In the genomic region with DNA sequence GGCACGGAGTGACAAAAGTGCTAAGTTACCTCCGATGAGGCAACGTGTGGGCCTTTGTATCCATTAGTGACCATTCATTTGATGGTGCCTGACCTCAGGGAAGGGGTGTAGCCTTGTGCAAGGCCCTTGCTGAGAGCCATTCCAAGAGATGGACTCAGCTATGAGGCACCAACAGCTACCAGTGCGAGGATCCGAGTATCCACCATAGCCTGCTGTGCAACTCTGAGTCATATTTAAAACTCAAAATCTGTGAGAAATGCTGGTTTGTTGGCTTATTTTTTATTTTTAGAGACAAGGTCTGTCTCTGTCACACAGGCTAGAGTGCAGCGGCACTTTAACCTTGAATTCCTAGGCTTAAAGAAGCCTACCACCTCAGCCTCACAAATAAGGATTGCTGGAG, we compare ENCODE assay signal across 2 cellular contexts.
TF ChIP-seq lines count a peak whose summit lies in the region.

No MANE protein-coding gene starts in this region.

TF ChIP-seq in IMR-90, 13 proteins besides CTCF, POLR2A, EP300 and RAD21:
- TF ChIP-seq MAFK (IDR thresholded peaks at IDR 0.05; ENCODE audit: low read depth, low read length), result no peak
- no peak for TF ChIP-seq RFX5 (IDR thresholded peaks at IDR 0.05; ENCODE audit: low read depth, low read length)
- TF ChIP-seq, protein P1, sequence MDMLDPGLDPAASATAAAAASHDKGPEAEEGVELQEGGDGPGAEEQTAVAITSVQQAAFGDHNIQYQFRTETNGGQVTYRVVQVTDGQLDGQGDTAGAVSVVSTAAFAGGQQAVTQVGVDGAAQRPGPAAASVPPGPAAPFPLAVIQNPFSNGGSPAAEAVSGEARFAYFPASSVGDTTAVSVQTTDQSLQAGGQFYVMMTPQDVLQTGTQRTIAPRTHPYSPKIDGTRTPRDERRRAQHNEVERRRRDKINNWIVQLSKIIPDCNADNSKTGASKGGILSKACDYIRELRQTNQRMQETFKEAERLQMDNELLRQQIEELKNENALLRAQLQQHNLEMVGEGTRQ (IDR thresholded peaks at IDR 0.05; ENCODE audit: low read depth, low read length), result no peak
- TF ChIP-seq SMC3 (IDR thresholded peaks at IDR 0.05; ENCODE audit: low read depth, low read length), result no peak
- TF ChIP-seq FOS (IDR thresholded peaks at IDR 0.05; ENCODE audit: low read depth, low read length), result no peak
- 0 out of 2 replicates have a peak, but pooled peaks have one; percentile 3 for TF ChIP-seq CEBPB (IDR thresholded peaks at IDR 0.05; ENCODE audit: low read depth, low read length)
- TF ChIP-seq, protein P2, sequence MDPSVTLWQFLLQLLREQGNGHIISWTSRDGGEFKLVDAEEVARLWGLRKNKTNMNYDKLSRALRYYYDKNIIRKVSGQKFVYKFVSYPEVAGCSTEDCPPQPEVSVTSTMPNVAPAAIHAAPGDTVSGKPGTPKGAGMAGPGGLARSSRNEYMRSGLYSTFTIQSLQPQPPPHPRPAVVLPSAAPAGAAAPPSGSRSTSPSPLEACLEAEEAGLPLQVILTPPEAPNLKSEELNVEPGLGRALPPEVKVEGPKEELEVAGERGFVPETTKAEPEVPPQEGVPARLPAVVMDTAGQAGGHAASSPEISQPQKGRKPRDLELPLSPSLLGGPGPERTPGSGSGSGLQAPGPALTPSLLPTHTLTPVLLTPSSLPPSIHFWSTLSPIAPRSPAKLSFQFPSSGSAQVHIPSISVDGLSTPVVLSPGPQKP (IDR thresholded peaks at IDR 0.05; ENCODE audit: borderline replicate concordance, low read depth, low read length), result no peak
- TF ChIP-seq RCOR1 (IDR thresholded peaks at IDR 0.05; ENCODE audit: insufficient replicate concordance, low read length), result no peak

TF ChIP-seq in K562, 482 proteins besides CTCF, POLR2A, EP300 and RAD21:
- TF ChIP-seq JUND (IDR thresholded peaks at IDR 0.05; ENCODE audit: borderline replicate concordance, low read depth, low read length) (no peak), JUND (tag; IDR thresholded peaks at IDR 0.05; ENCODE audit: borderline replicate concordance, low read depth, low read length) (no peak), XRCC5 (IDR thresholded peaks at IDR 0.05; ENCODE audit: low read depth, low read length) (no peak), STAG1 (CRISPR knock-in tag; IDR thresholded peaks at IDR 0.05; ENCODE audit: borderline replicate concordance) (no peak)
- TF ChIP-seq, protein P3, sequence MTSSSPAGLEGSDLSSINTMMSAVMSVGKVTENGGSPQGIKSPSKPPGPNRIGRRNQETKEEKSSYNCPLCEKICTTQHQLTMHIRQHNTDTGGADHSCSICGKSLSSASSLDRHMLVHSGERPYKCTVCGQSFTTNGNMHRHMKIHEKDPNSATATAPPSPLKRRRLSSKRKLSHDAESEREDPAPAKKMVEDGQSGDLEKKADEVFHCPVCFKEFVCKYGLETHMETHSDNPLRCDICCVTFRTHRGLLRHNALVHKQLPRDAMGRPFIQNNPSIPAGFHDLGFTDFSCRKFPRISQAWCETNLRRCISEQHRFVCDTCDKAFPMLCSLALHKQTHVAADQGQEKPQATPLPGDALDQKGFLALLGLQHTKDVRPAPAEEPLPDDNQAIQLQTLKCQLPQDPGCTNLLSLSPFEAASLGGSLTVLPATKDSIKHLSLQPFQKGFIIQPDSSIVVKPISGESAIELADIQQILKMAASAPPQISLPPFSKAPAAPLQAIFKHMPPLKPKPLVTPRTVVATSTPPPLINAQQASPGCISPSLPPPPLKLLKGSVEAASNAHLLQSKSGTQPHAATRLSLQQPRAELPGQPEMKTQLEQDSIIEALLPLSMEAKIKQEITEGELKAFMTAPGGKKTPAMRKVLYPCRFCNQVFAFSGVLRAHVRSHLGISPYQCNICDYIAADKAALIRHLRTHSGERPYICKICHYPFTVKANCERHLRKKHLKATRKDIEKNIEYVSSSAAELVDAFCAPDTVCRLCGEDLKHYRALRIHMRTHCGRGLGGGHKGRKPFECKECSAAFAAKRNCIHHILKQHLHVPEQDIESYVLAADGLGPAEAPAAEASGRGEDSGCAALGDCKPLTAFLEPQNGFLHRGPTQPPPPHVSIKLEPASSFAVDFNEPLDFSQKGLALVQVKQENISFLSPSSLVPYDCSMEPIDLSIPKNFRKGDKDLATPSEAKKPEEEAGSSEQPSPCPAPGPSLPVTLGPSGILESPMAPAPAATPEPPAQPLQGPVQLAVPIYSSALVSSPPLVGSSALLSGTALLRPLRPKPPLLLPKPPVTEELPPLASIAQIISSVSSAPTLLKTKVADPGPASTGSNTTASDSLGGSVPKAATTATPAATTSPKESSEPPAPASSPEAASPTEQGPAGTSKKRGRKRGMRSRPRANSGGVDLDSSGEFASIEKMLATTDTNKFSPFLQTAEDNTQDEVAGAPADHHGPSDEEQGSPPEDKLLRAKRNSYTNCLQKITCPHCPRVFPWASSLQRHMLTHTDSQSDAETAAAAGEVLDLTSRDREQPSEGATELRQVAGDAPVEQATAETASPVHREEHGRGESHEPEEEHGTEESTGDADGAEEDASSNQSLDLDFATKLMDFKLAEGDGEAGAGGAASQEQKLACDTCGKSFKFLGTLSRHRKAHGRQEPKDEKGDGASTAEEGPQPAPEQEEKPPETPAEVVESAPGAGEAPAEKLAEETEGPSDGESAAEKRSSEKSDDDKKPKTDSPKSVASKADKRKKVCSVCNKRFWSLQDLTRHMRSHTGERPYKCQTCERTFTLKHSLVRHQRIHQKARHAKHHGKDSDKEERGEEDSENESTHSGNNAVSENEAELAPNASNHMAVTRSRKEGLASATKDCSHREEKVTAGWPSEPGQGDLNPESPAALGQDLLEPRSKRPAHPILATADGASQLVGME (CRISPR knock-in tag; IDR thresholded peaks at IDR 0.05), result no peak
- TF ChIP-seq, protein P4, sequence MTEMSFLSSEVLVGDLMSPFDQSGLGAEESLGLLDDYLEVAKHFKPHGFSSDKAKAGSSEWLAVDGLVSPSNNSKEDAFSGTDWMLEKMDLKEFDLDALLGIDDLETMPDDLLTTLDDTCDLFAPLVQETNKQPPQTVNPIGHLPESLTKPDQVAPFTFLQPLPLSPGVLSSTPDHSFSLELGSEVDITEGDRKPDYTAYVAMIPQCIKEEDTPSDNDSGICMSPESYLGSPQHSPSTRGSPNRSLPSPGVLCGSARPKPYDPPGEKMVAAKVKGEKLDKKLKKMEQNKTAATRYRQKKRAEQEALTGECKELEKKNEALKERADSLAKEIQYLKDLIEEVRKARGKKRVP (CRISPR knock-in tag; IDR thresholded peaks at IDR 0.05), result no peak
- TF ChIP-seq, protein P5, sequence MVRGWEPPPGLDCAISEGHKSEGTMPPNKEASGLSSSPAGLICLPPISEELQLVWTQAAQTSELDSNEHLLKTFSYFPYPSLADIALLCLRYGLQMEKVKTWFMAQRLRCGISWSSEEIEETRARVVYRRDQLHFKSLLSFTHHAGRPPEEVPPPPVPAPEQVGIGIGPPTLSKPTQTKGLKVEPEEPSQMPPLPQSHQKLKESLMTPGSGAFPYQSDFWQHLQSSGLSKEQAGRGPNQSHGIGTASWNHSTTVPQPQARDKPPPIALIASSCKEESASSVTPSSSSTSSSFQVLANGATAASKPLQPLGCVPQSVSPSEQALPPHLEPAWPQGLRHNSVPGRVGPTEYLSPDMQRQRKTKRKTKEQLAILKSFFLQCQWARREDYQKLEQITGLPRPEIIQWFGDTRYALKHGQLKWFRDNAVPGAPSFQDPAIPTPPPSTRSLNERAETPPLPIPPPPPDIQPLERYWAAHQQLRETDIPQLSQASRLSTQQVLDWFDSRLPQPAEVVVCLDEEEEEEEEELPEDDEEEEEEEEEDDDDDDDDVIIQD (CRISPR knock-in tag; IDR thresholded peaks at IDR 0.05), result no peak
